ENCODE assay signal across 8 cellular contexts in genomic region chr2:168247341-168248305, GRCh38. TPM values are rescaled to one million over a fixed set of nuclear protein-coding genes. Genes with fewer than 3 reads are reported as not detected.
DNase-seq lines count a peak whose midpoint lies in the region; ATAC-seq and TF ChIP-seq lines count a peak whose summit lies in the region.

Gene STK39, minus strand, starts transcription at chr2:168247595. Its CDS starts 160 bp downstream, at chr2:168247435.

- H3K79me2 ChIP-seq in OCI-LY3 (ENCODE audit: low read length): peaks cover 8% of the 10 kb centered on the region

- H3K4me1 Mint-ChIP-seq in activated T-cell treated with anti-CD3 and anti-CD28 coated beads, Interleukin-2, amount 50 U/mL, for 24 hours (ENCODE audit: low read depth): peaks cover 38% of the 10 kb centered on the region

- H3K36me3 Mint-ChIP-seq in activated T-cell treated with anti-CD3 and anti-CD28 coated beads, Interleukin-2, amount 50 U/mL, for 24 hours (ENCODE audit: low read depth): peaks cover 30% of the 10 kb centered on the region

- peak within 1 kb of the TSS; percentile 92 for H3K4me3 Mint-ChIP-seq in activated T-cell treated with anti-CD3 and anti-CD28 coated beads, Interleukin-2, amount 50 U/mL, for 24 hours

- no peaks in the 10 kb centered on the region for H3K27me3 Mint-ChIP-seq in activated T-cell treated with anti-CD3 and anti-CD28 coated beads, Interleukin-2, amount 50 U/mL, for 24 hours

- peak within 1 kb of the TSS; percentile 93 for H3K4me2 ChIP-seq in OCI-LY3 (ENCODE audit: low read length)

- H3K9ac ChIP-seq in OCI-LY3 (ENCODE audit: low read length): peak within 1 kb of the TSS; percentile 74

- peaks cover 28% of the 10 kb centered on the region for H3K4me1 ChIP-seq in OCI-LY3 (ENCODE audit: low read length)

- H3K36me3 ChIP-seq in OCI-LY3 (replicated peaks; ENCODE audit: low read depth, low read length): no peaks in the 10 kb centered on the region

- peak within 1 kb of the TSS; percentile 83 for H2AFZ ChIP-seq in OCI-LY3 (ENCODE audit: low read depth, low read length)

- no peaks in the 10 kb centered on the region for H3K9me3 ChIP-seq in OCI-LY3 (ENCODE audit: insufficient read depth, low read length)

- H3K4me3 ChIP-seq in OCI-LY3 (ENCODE audit: low read length): peak within 1 kb of the TSS; percentile 95

- peak; percentile 84 for ATAC-seq in GM21360 (IDR thresholded peaks at IDR 0.05; ENCODE audit: unreplicated experiment)

- peaks cover 5% of the 10 kb centered on the region; the same call in 1 of the 2 replicates for H4K20me1 ChIP-seq in OCI-LY3 (ENCODE audit: insufficient read depth, low read length)

- H3K27me3 ChIP-seq in OCI-LY3 (ENCODE audit: low read depth, low read length): peaks cover 9% of the 10 kb centered on the region; the same call in 1 of the 2 replicates

- peak; percentile 43 for TF ChIP-seq CTCF in OCI-LY3 (IDR thresholded peaks at IDR 0.05; ENCODE audit: low read depth, low read length)

- H3K27ac Mint-ChIP-seq in activated T-cell treated with anti-CD3 and anti-CD28 coated beads, Interleukin-2, amount 50 U/mL, for 24 hours: peak within 1 kb of the TSS; percentile 95

- peak within 1 kb of the TSS; percentile 19 for H3K27ac ChIP-seq in OCI-LY3 (ENCODE audit: low read length)

- H3K9me3 Mint-ChIP-seq in activated T-cell treated with anti-CD3 and anti-CD28 coated beads, Interleukin-2, amount 50 U/mL, for 24 hours: no peaks in the 10 kb centered on the region

- no peak for TF ChIP-seq POLR2A in erythroblast (IDR thresholded peaks at IDR 0.05; ENCODE audit: low read length)

- peak; percentile 77 for DNase-seq in COR-L47 (lab: John Stamatoyannopoulos, UW)
- peak; percentile 90 for DNase-seq in HT-29 (ENCODE audit: low spot score)
- peak; percentile 85 for DNase-seq in activated T-cell treated with anti-CD3 and anti-CD28 coated beads, Interleukin-2, amount 50 U/mL, for 24 hours
- DNase-seq in erythroblast (lab: John Stamatoyannopoulos, UW): peak; percentile 78 to 84
- DNase-seq in mucosa of gallbladder (ENCODE audit: low spot score): peak; percentile 65
- peak; percentile 46 to 52 for DNase-seq in stimulated activated CD8-positive, alpha-beta memory T cell treated with anti-CD3 and anti-CD28 coated beads, Interleukin-4, amount 100 ng/mL, for 4 hours (ENCODE audit: low read depth in 2 of 2, low spot score in 1 of 2)

RNA-seq across cellular contexts. Expression of gene STK39, which starts in this region (rescaled TPM):
- 37.7 and 37.8 TPM in 2 replicates for total RNA-seq in HT-29 (2014; rRNA removed; shearing (Covaris generic))
- 47.9 TPM for total RNA-seq in mucosa of gallbladder

Comparison
In these comparisons a context has a peak if more than half of its experiments do, and no peak if none do; other contexts are left out.
1. Peak in every context shown above with its lines: DNase-seq, ATAC-seq, H3K4me3 ChIP-seq and H3K27ac ChIP-seq.